Comparison of ENCODE assay signal across 21 cellular contexts in the genomic region with DNA sequence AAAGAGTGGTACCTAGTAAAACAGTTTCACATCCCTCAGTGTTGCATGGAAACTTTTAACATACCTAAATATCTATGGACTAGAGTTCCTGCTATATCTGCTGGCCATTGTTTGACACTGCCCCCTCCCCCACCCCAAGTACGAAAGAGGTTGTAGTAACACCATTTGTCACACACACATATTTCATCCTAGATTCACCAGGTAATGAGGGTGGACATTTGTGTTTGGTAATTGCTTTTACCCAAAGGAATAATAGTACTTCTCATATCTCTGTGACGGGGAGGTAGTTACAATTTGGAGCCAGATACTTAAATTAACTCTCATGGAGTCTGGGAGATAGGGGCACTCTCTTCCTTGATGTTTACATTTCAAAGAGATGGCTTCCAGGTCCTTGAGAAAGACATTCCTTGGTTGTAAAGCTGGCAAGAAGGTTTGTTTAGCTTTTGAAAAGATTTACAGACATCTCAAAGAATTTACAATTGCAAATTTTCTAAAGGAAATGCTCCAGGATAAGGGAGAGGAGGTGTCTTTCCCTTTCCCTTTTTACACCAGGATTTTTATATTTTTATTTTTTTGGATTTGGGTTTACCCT.
"Had no signal": no experiment of that assay in that cellular context is flagged by ENCODE, and none has a peak within 500 bp of the region (broad histone marks: within the 10 kb centered on the region; RNA-seq: fewer than 3 reads in every experiment).

No MANE protein-coding gene starts in this region.

- H3K27me3 Mint-ChIP-seq: T-helper 17 cell had no signal

- H3K9me3 Mint-ChIP-seq: activated B cell treated with CpG ODN at 0.5 μM for 24 hours; stimulated activated effector memory CD8-positive, alpha-beta T cell treated with anti-CD3 and anti-CD28 coated beads, Interleukin-12 subunit alpha, Interleukin-12 subunit beta, amount 100 ng/mL, for 72 hours had no signal

- H3K27me3 ChIP-seq: body of pancreas, colonic mucosa, esophagus squamous epithelium, foreskin keratinocyte had no signal

- H3K9me3 ChIP-seq: body of pancreas, colonic mucosa, esophagus squamous epithelium, thoracic aorta had no signal

- H3K27ac Mint-ChIP-seq: activated B cell treated with CpG ODN at 0.5 μM for 24 hours; activated CD8-positive, alpha-beta T cell treated with anti-CD3 and anti-CD28 coated beads, Interleukin-2, amount 10 ng/mL, durations not matched to agents 7 days and 5 days; activated naive CD8-positive, alpha-beta T cell; activated T-cell treated with anti-CD3 and anti-CD28 coated beads, Interleukin-2, amount 50 U/mL, for 72 hours; naive thymus-derived CD8-positive, alpha-beta T cell; stimulated activated effector memory CD8-positive, alpha-beta T cell treated with anti-CD3 and anti-CD28 coated beads, Interleukin-12 subunit alpha, Interleukin-12 subunit beta, amount 100 ng/mL, for 72 hours; T-helper 17 cell had no signal

- ATAC-seq: activated CD8-positive, alpha-beta T cell treated with anti-CD3 and anti-CD28 coated beads, Interleukin-2, amount 10 ng/mL, durations not matched to agents 7 days and 5 days; activated T-cell treated with anti-CD3 and anti-CD28 coated beads, Interleukin-2, amount 50 U/mL, for 72 hours; body of pancreas; naive thymus-derived CD8-positive, alpha-beta T cell; stimulated activated effector memory CD8-positive, alpha-beta T cell treated with anti-CD3 and anti-CD28 coated beads, Interleukin-12 subunit alpha, Interleukin-12 subunit beta, amount 100 ng/mL, for 72 hours; T-helper 17 cell had no signal

- H3K4me1 Mint-ChIP-seq: stimulated activated effector memory CD8-positive, alpha-beta T cell treated with anti-CD3 and anti-CD28 coated beads, Interleukin-12 subunit alpha, Interleukin-12 subunit beta, amount 100 ng/mL, for 72 hours; T-helper 17 cell had no signal

- H3K36me3 ChIP-seq: colonic mucosa, esophagus squamous epithelium, thoracic aorta had no signal

- DNase-seq: activated B cell treated with CpG ODN at 0.5 μM for 24 hours; activated CD4-positive, alpha-beta T cell treated with anti-CD3 and anti-CD28 coated beads for 48 hours; activated CD8-positive, alpha-beta memory T cell treated with anti-CD3 and anti-CD28 coated beads, Interleukin-2, amount 50 U/mL, for 4 hours; activated CD8-positive, alpha-beta T cell treated with anti-CD3 and anti-CD28 coated beads, Interleukin-2, amount 10 ng/mL, durations not matched to agents 7 days and 5 days; activated gamma-delta T cell; activated T-cell treated with anti-CD3 and anti-CD28 coated beads, Interleukin-2, amount 50 U/mL, for 72 hours; amygdala; body of pancreas; caudate nucleus; colonic mucosa; esophagus squamous epithelium; glutamatergic neuron; naive thymus-derived CD8-positive, alpha-beta T cell; nucleus accumbens; posterior cingulate gyrus; retina; T-helper 17 cell had no signal

- H3K4me1 ChIP-seq: body of pancreas, colonic mucosa had no signal

- H3K4me3 ChIP-seq: body of pancreas, colonic mucosa, esophagus squamous epithelium, thoracic aorta had no signal

- H3K36me3 Mint-ChIP-seq: stimulated activated effector memory CD8-positive, alpha-beta T cell treated with anti-CD3 and anti-CD28 coated beads, Interleukin-12 subunit alpha, Interleukin-12 subunit beta, amount 100 ng/mL, for 72 hours had no signal

- H3K27ac ChIP-seq: body of pancreas, colonic mucosa, esophagus squamous epithelium, foreskin keratinocyte, thoracic aorta had no signal

- H3K4me3 Mint-ChIP-seq: activated B cell treated with CpG ODN at 0.5 μM for 24 hours; activated CD8-positive, alpha-beta T cell treated with anti-CD3 and anti-CD28 coated beads, Interleukin-2, amount 10 ng/mL, durations not matched to agents 7 days and 5 days; activated naive CD8-positive, alpha-beta T cell; activated T-cell treated with anti-CD3 and anti-CD28 coated beads, Interleukin-2, amount 50 U/mL, for 72 hours; naive thymus-derived CD8-positive, alpha-beta T cell; stimulated activated effector memory CD8-positive, alpha-beta T cell treated with anti-CD3 and anti-CD28 coated beads, Interleukin-12 subunit alpha, Interleukin-12 subunit beta, amount 100 ng/mL, for 72 hours; T-helper 17 cell had no signal
